11 cellular contexts compared by ENCODE assay signal in genomic region chr18:48828201-48828580, GRCh38.
DNase-seq lines count a peak whose midpoint lies in the region; ATAC-seq and TF ChIP-seq lines count a peak whose summit lies in the region.
"Had no signal": no experiment of that assay in that cellular context is flagged by ENCODE, and none has a peak within 500 bp of the region (broad histone marks: within the 10 kb centered on the region; RNA-seq: fewer than 3 reads in every experiment).

No MANE protein-coding gene starts in this region.

- H3K27me3 Mint-ChIP-seq in neural crest cell (ENCODE audit: low read depth) (no peaks in the 10 kb centered on the region), CD14-positive monocyte (ENCODE audit: low read depth in 3 of 3) (peaks cover 3 to 10% (median 5%) of the 10 kb centered on the region in 3 donors)
- H3K27me3 Mint-ChIP-seq: stimulated activated memory B cell treated with anti-CD40 and anti-IgM and Interleukin-4, amounts not matched to agents 10 μg/mL and 1 μg/mL and 100 μg/mL, for 72 hours had no signal

- H3K9me3 ChIP-seq in heart right ventricle (peaks cover 0 to 5% (median 0%) of the 10 kb centered on the region in 11 donors), ectodermal cell (ENCODE audit: control insufficient read depth, low read length) (peaks cover 2% of the 10 kb centered on the region)
- H3K9me3 ChIP-seq: mucosa of descending colon had no signal

- H3K36me3 ChIP-seq in heart right ventricle = peaks cover 0 to 4% (median 0%) of the 10 kb centered on the region in 9 donors
- no peaks in the 10 kb centered on the region for H3K36me3 ChIP-seq in ectodermal cell (ENCODE audit: control insufficient read depth, insufficient read depth, low read length)
- H3K36me3 ChIP-seq in urinary bladder (ENCODE audit: insufficient read depth) = no peaks in the 10 kb centered on the region

- peak overlapping the region in 3 of 10 donors; percentile 2 to 27 (median 20) for H3K4me3 ChIP-seq in heart right ventricle
- H3K4me3 ChIP-seq in ectodermal cell (ENCODE audit: insufficient read depth, low read depth, low read length) = peak overlapping the region; percentile 5
- H3K4me3 ChIP-seq in urinary bladder (ENCODE audit: low read depth, low read length) = no peak overlapping the region
- H3K4me3 ChIP-seq: mucosa of descending colon had no signal

- H3K9me3 Mint-ChIP-seq in neural crest cell (peaks cover 4% of the 10 kb centered on the region), CD14-positive monocyte (peaks cover 3 to 7% (median 4%) of the 10 kb centered on the region in 7 donors)
- H3K9me3 Mint-ChIP-seq: stimulated activated memory B cell treated with anti-CD40 and anti-IgM and Interleukin-4, amounts not matched to agents 10 μg/mL and 1 μg/mL and 100 μg/mL, for 72 hours had no signal

- no peak overlapping the region for H3K27ac Mint-ChIP-seq in neural crest cell (ENCODE audit: unreplicated experiment)
- H3K27ac Mint-ChIP-seq in CD14-positive monocyte = no peak overlapping the region
- H3K27ac Mint-ChIP-seq: stimulated activated memory B cell treated with anti-CD40 and anti-IgM and Interleukin-4, amounts not matched to agents 10 μg/mL and 1 μg/mL and 100 μg/mL, for 72 hours had no signal

- DNase-seq in heart right ventricle (no peak), cardiac septum (ENCODE audit: low spot score) (no peak), neural crest cell (ENCODE audit: low read depth, low spot score) (no peak), CD14-positive monocyte (ENCODE audit: low spot score) (no peak), OCI-M2 (lab: John Stamatoyannopoulos, UW; ENCODE audit: unreplicated experiment) (no peak), NK-92 (lab: John Stamatoyannopoulos, UW; ENCODE audit: unreplicated experiment) (no peak)
- DNase-seq: activated naive CD4-positive, alpha-beta T cell treated with anti-CD3 and anti-CD28 coated beads, Interleukin-2, amount 50 U/mL, for 16 hours had no signal

- no peak for TF ChIP-seq CTCF in heart right ventricle (IDR thresholded peaks at IDR 0.05)
- no peak for TF ChIP-seq CTCF in neural crest cell (conservative IDR thresholded peaks at IDR 0.05)
- no peak for TF ChIP-seq CTCF in CD14-positive monocyte (IDR thresholded peaks at IDR 0.05)

- H3K27ac ChIP-seq in heart right ventricle (peak overlapping the region in 7 of 10 donors; percentile 32 to 76 (median 56)), ectodermal cell (ENCODE audit: insufficient read depth, low read depth, low read length, poor library complexity, severe bottlenecking) (peak overlapping the region; percentile 85), urinary bladder (ENCODE audit: low read depth) (peak overlapping the region; percentile 64)

- H3K4me3 Mint-ChIP-seq in neural crest cell (peak overlapping the region; percentile 58), CD14-positive monocyte (no peak overlapping the region)
- H3K4me3 Mint-ChIP-seq: stimulated activated memory B cell treated with anti-CD40 and anti-IgM and Interleukin-4, amounts not matched to agents 10 μg/mL and 1 μg/mL and 100 μg/mL, for 72 hours had no signal

- no peak for ATAC-seq in heart right ventricle
- ATAC-seq: stimulated activated memory B cell treated with anti-CD40 and anti-IgM and Interleukin-4, amounts not matched to agents 10 μg/mL and 1 μg/mL and 100 μg/mL, for 72 hours had no signal

- H3K4me1 Mint-ChIP-seq in neural crest cell (peaks cover 71% of the 10 kb centered on the region), CD14-positive monocyte (peaks cover 25% of the 10 kb centered on the region)

- intact Hi-C loops in heart right ventricle (cut with DNase I) (loop anchor here in 1 of 10 donors (10.0 kb wide), 1 partner anchor 117 kb away; no protein-coding TSS in a partner anchor), cardiac septum (cut with DNase I) (no loop called here), CD14-positive monocyte (cut with micrococcal nuclease) (no loop called here)

- peaks cover 18 to 87% (median 58%) of the 10 kb centered on the region in 9 donors for H3K4me1 ChIP-seq in heart right ventricle
- peaks cover 51% of the 10 kb centered on the region for H3K4me1 ChIP-seq in ectodermal cell (ENCODE audit: control insufficient read depth, insufficient read depth, low read length)
- H3K4me1 ChIP-seq in urinary bladder (ENCODE audit: insufficient read depth) = peaks cover 2% of the 10 kb centered on the region

- H3K27me3 ChIP-seq in heart right ventricle (no peaks in the 10 kb centered on the region), ectodermal cell (ENCODE audit: control insufficient read depth, insufficient read depth, low read length, poor library complexity, severe bottlenecking) (no peaks in the 10 kb centered on the region)

- H3K36me3 Mint-ChIP-seq in neural crest cell (ENCODE audit: low read depth) (peaks cover 8% of the 10 kb centered on the region), CD14-positive monocyte (peaks cover 30 to 45% of the 10 kb centered on the region in 2 donors)

- 48 to 50% methylated on average over 4 of the region's 4 CpGs for WGBS in heart right ventricle, 2 donors
- 38 to 57% methylated on average over 3 to 4 of the region's 4 CpGs for WGBS in ectodermal cell, 2 experiments
- whole genome bisulfite sequencing in urinary bladder = 16% methylated on average over 4 of the region's 4 CpGs
